13 cellular contexts compared by ENCODE assay signal in the genomic region with DNA sequence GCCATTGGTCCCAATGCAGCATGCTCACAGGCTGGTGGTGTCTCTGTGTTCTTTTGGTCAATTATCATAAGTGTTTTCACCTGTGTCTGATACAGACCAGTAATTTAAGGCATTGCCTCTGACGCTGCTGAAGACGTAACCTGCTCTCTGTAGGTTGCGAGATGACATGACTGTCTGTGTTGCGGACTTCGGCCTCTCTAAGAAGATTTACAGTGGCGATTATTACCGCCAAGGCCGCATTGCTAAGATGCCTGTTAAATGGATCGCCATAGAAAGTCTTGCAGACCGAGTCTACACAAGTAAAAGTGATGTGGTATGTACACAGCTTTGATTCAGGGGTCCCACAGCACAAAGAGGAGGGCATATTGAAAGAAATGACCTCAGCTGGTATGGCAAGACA. TPM values are rescaled to one million over a fixed set of nuclear protein-coding genes. Genes with fewer than 3 reads are reported as not detected.
A peak's percentile ranks its signal among the peaks of the same experiment; 100 is the strongest.
DNase-seq lines count a peak whose midpoint lies in the region; ATAC-seq and TF ChIP-seq lines count a peak whose summit lies in the region.
"Had no signal": no experiment of that assay in that cellular context is flagged by ENCODE, and none has a peak within 500 bp of the region (broad histone marks: within the 10 kb centered on the region; RNA-seq: fewer than 3 reads in every experiment).

No MANE protein-coding gene starts in this region.

- H3K14ac ChIP-seq in trophoblast cell (ENCODE audit: low read length), result no peak overlapping the region

- H2AFZ ChIP-seq in trophoblast cell (ENCODE audit: insufficient read depth, low read length, poor library complexity), result no peak overlapping the region

- no peak for TF ChIP-seq CTCF in adrenal gland (IDR thresholded peaks at IDR 0.05)
- no peak for TF ChIP-seq CTCF in activated CD8-positive, alpha-beta T cell treated with anti-CD3 and anti-CD28 coated beads for 36 hours (IDR thresholded peaks at IDR 0.05)

- H2BK5ac ChIP-seq in trophoblast cell (ENCODE audit: low read depth, low read length, poor library complexity), result no peak overlapping the region

- POLR2A ChIA-PET in activated CD8-positive, alpha-beta T cell treated with anti-CD3 and anti-CD28 coated beads for 36 hours (lab: Charles Lee), result no interaction called here

- no peak for ATAC-seq in activated CD8-positive, alpha-beta T cell treated with anti-CD3 and anti-CD28 coated beads for 36 hours
- ATAC-seq: CD8-positive, alpha-beta T cell; GM12878 had no signal

- H3K79me2 ChIP-seq in trophoblast cell (ENCODE audit: control insufficient read depth, insufficient read depth, low read length, poor library complexity), result no peaks in the 10 kb centered on the region

- no peak overlapping the region for H3K4ac ChIP-seq in trophoblast cell (ENCODE audit: low read depth, low read length)

- DNase-seq in NCI-H2227 (lab: John Stamatoyannopoulos, UW; ENCODE audit: unreplicated experiment) (peak; percentile 50), adrenal gland (no peak), trophoblast cell (peak; percentile 37 to 61), cerebellum (ENCODE audit: low spot score) (no peak)
- DNase-seq in activated CD8-positive, alpha-beta T cell treated with anti-CD3 and anti-CD28 coated beads for 36 hours, result no peak
- DNase-seq in activated CD4-positive, alpha-beta T cell treated with anti-CD3 and anti-CD28 coated beads, Interleukin-2, amount 10 ng/mL, durations not matched to agents 24 days and 14 days, result no peak
- DNase-seq: Calu3; CD8-positive, alpha-beta T cell; GF-D8 had no signal

- no peaks in the 10 kb centered on the region for H3K27me3 ChIP-seq in adrenal gland
- H3K27me3 ChIP-seq in trophoblast cell (ENCODE audit: insufficient read depth, low read length), result no peaks in the 10 kb centered on the region
- H3K27me3 ChIP-seq: BLaER1 treated with 17β-estradiol and CSF1 and Interleukin-3, amounts not matched to agents 10 nM and 100 nM had no signal

- H3K9me3 ChIP-seq in adrenal gland (replicated peaks in 1 of 3) (no peaks in the 10 kb centered on the region), trophoblast cell (ENCODE audit: insufficient read depth, low read depth, low read length) (no peaks in the 10 kb centered on the region)
- H3K9me3 ChIP-seq: HAP-1 had no signal

- CTCF ChIA-PET in activated CD8-positive, alpha-beta T cell treated with anti-CD3 and anti-CD28 coated beads for 36 hours (lab: Charles Lee), result interaction anchor here (1.3 kb wide), 1 partner anchor 134 kb away, joined by 3 read pairs; no protein-coding TSS in a partner anchor

- WGBS in adrenal gland, 4 donors, result 88 to 89% (median 88%) methylated on average over 10 of the region's 10 CpGs
- WGBS in trophoblast cell (ENCODE audit: extremely low coverage, insufficient coverage, insufficient read length), result no CpG with 5 or more reads among the region's 10 CpGs

- no peak overlapping the region for H3K4me3 ChIP-seq in adrenal gland
- H3K4me3 ChIP-seq in trophoblast cell (ENCODE audit: low read depth, low read length), result no peak overlapping the region
- H3K4me3 ChIP-seq: BLaER1 treated with 17β-estradiol and CSF1 and Interleukin-3, amounts not matched to agents 10 nM and 100 nM; GM12878; HAP-1 had no signal

- no peak overlapping the region for H3K23ac ChIP-seq in trophoblast cell (ENCODE audit: low read length)

- no peak overlapping the region for H4K91ac ChIP-seq in trophoblast cell (ENCODE audit: low read depth, low read length)

- peak overlapping the region in 3 of 5 donors; percentile 6 to 60 (median 53) for H3K27ac ChIP-seq in adrenal gland
- H3K27ac ChIP-seq in trophoblast cell (ENCODE audit: low read depth, low read length), result no peak overlapping the region

- no peak overlapping the region for H3K4me3 Mint-ChIP-seq in activated CD8-positive, alpha-beta T cell treated with anti-CD3 and anti-CD28 coated beads for 36 hours
- H3K4me3 Mint-ChIP-seq in activated CD4-positive, alpha-beta T cell treated with anti-CD3 and anti-CD28 coated beads, Interleukin-2, amount 10 ng/mL, durations not matched to agents 24 days and 14 days, result no peak overlapping the region
- H3K4me3 Mint-ChIP-seq: B cell; CD8-positive, alpha-beta T cell had no signal

- H3K4me2 ChIP-seq in trophoblast cell (ENCODE audit: low read length), result no peak overlapping the region

- H3K27ac Mint-ChIP-seq in activated CD8-positive, alpha-beta T cell treated with anti-CD3 and anti-CD28 coated beads for 36 hours, result no peak overlapping the region
- no peak overlapping the region for H3K27ac Mint-ChIP-seq in activated CD4-positive, alpha-beta T cell treated with anti-CD3 and anti-CD28 coated beads, Interleukin-2, amount 10 ng/mL, durations not matched to agents 24 days and 14 days
- H3K27ac Mint-ChIP-seq: B cell; CD8-positive, alpha-beta T cell had no signal

- H3K36me3 ChIP-seq in adrenal gland (replicated peaks in 1 of 2) (peaks cover 0 to 51% of the 10 kb centered on the region in 2 donors), trophoblast cell (ENCODE audit: control insufficient read depth in 1 of 2, insufficient read depth in 2 of 2, low read length in 2 of 2) (peaks cover 5 to 8% of the 10 kb centered on the region in 2 experiments)
- H3K36me3 ChIP-seq: HAP-1 had no signal

- H3K18ac ChIP-seq in trophoblast cell (ENCODE audit: low read length), result no peak overlapping the region

- no peak overlapping the region for H2BK120ac ChIP-seq in trophoblast cell (ENCODE audit: insufficient read depth, low read length, poor library complexity)

- no peaks in the 10 kb centered on the region for H3K36me3 Mint-ChIP-seq in activated CD8-positive, alpha-beta T cell treated with anti-CD3 and anti-CD28 coated beads for 36 hours (ENCODE audit: low read depth)
- no peaks in the 10 kb centered on the region for H3K36me3 Mint-ChIP-seq in activated CD4-positive, alpha-beta T cell treated with anti-CD3 and anti-CD28 coated beads, Interleukin-2, amount 10 ng/mL, durations not matched to agents 24 days and 14 days (ENCODE audit: low read depth)
- H3K36me3 Mint-ChIP-seq: CD8-positive, alpha-beta T cell had no signal

- H3K9ac ChIP-seq in trophoblast cell (ENCODE audit: low read length), result no peak overlapping the region
- H3K9ac ChIP-seq: BLaER1 treated with 17β-estradiol and CSF1 and Interleukin-3, amounts not matched to agents 10 nM and 100 nM had no signal

- H2BK12ac ChIP-seq in trophoblast cell (ENCODE audit: low read length), result no peak overlapping the region

- peaks cover 7% of the 10 kb centered on the region for H3K27me3 Mint-ChIP-seq in activated CD8-positive, alpha-beta T cell treated with anti-CD3 and anti-CD28 coated beads for 36 hours
- H3K27me3 Mint-ChIP-seq in activated CD4-positive, alpha-beta T cell treated with anti-CD3 and anti-CD28 coated beads, Interleukin-2, amount 10 ng/mL, durations not matched to agents 24 days and 14 days, result peaks cover 25% of the 10 kb centered on the region

- intact Hi-C loops in adrenal gland (cut with DNase I), result loop anchor here in 1 of 2 donors (10.0 kb wide), 1 partner anchor 116 kb away; no protein-coding TSS in a partner anchor
- intact Hi-C loops in activated CD8-positive, alpha-beta T cell treated with anti-CD3 and anti-CD28 coated beads for 36 hours (cut with micrococcal nuclease), result no loop called here
- intact Hi-C loops in activated CD4-positive, alpha-beta T cell treated with anti-CD3 and anti-CD28 coated beads, Interleukin-2, amount 10 ng/mL, durations not matched to agents 24 days and 14 days (cut with micrococcal nuclease), result no loop called here

- H3K4me1 ChIP-seq in adrenal gland (replicated peaks in 1 of 2), result peaks cover 0 to 27% of the 10 kb centered on the region in 2 donors
- H3K4me1 ChIP-seq in trophoblast cell (ENCODE audit: control insufficient read depth in 1 of 2, insufficient read depth in 2 of 2, low read length in 2 of 2), result peaks cover 2 to 7% of the 10 kb centered on the region in 2 experiments

- no peak for TF ChIP-seq POLR2A in adrenal gland (IDR thresholded peaks at IDR 0.05)

- no peaks in the 10 kb centered on the region for H3K9me3 Mint-ChIP-seq in activated CD8-positive, alpha-beta T cell treated with anti-CD3 and anti-CD28 coated beads for 36 hours
- no peaks in the 10 kb centered on the region for H3K9me3 Mint-ChIP-seq in activated CD4-positive, alpha-beta T cell treated with anti-CD3 and anti-CD28 coated beads, Interleukin-2, amount 10 ng/mL, durations not matched to agents 24 days and 14 days
- H3K9me3 Mint-ChIP-seq: CD8-positive, alpha-beta T cell had no signal

- H4K8ac ChIP-seq in trophoblast cell (ENCODE audit: low read depth, low read length), result no peak overlapping the region

- no peak overlapping the region for H4K12ac ChIP-seq in trophoblast cell (ENCODE audit: low read depth, low read length)

- H2AK5ac ChIP-seq in trophoblast cell (ENCODE audit: low read length), result no peak overlapping the region

- H3K79me1 ChIP-seq in trophoblast cell (ENCODE audit: low read length), result no peaks in the 10 kb centered on the region

- H3K4me1 Mint-ChIP-seq in activated CD8-positive, alpha-beta T cell treated with anti-CD3 and anti-CD28 coated beads for 36 hours (ENCODE audit: low read depth), result no peaks in the 10 kb centered on the region
- H3K4me1 Mint-ChIP-seq in activated CD4-positive, alpha-beta T cell treated with anti-CD3 and anti-CD28 coated beads, Interleukin-2, amount 10 ng/mL, durations not matched to agents 24 days and 14 days, result no peaks in the 10 kb centered on the region
- H3K4me1 Mint-ChIP-seq: B cell had no signal

RNA-seq across cellular contexts. Expression of gene TMEM87B, which starts 33.8 kb away (rescaled TPM):
- total RNA-seq in adrenal gland (10 to 100 TPM; 21.5 to 37.5 (median 33.3) TPM), cerebellum (11.5 TPM)
- 10 to 100 TPM in 2 of 3 donors, 1 to 10 TPM in 1; 8.9 to 28.3 (median 13.5) TPM for polyA plus RNA-seq in adrenal gland
- polyA plus RNA-seq in trophoblast cell (2013), result 21.6 and 21.7 TPM in 2 replicates
- 10 to 100 TPM; 11.4 to 12.2 TPM for total RNA-seq in activated CD8-positive, alpha-beta T cell treated with anti-CD3 and anti-CD28 coated beads for 36 hours
- 13.9 and 15.8 TPM in 2 replicates for total RNA-seq in activated CD4-positive, alpha-beta T cell treated with anti-CD3 and anti-CD28 coated beads, Interleukin-2, amount 10 ng/mL, durations not matched to agents 24 days and 14 days

Comparison
In these comparisons a context has a peak if more than half of its experiments do, and no peak if none do; other contexts are left out.
1. DNase-seq: peak in NCI-H2227 (single experiment) and trophoblast cell (2 of 2); none in adrenal gland (0 of 7), activated CD8-positive, alpha-beta T cell treated with anti-CD3 and anti-CD28 coated beads for 36 hours (single experiment), cerebellum (single experiment) and activated CD4-positive, alpha-beta T cell treated with anti-CD3 and anti-CD28 coated beads, Interleukin-2, amount 10 ng/mL, durations not matched to agents 24 days and 14 days (single experiment).